ENCODE assay signal across 8 cellular contexts in genomic region chr7:25603427-25603740, GRCh38.
DNase-seq lines count a peak whose midpoint lies in the region; ATAC-seq, FAIRE-seq and TF ChIP-seq lines count a peak whose summit lies in the region.
"Not testable (repeated sequence)": the region's sequence is repeated elsewhere in the genome, so short reads cannot be mapped to it uniquely, and the experiment has no call there.

No MANE protein-coding gene starts in this region.

- peak overlapping the region; percentile 59; the same call in 2 of the 3 replicates for H3K4me2 ChIP-seq in A549

- H3K9me3 ChIP-seq in A549; HUES48 (ENCODE audit: control insufficient read depth, insufficient read depth, low read length); iPS-18a (ENCODE audit: control insufficient read depth, low read depth, low read length): not testable (repeated sequence)

- not testable (repeated sequence) for H3K36me3 ChIP-seq in HUES48 (ENCODE audit: control insufficient read depth, insufficient read depth, low read length); iPS-18a (ENCODE audit: control insufficient read depth, low read depth, low read length)

- H3K36me3 Mint-ChIP-seq in activated naive CD4-positive, alpha-beta T cell treated with anti-CD3 and anti-CD28 coated beads, Interleukin-2, amount 50 U/mL, for 24 hours; neural crest cell (ENCODE audit: low read depth); stimulated activated naive B cell treated with anti-CD40 and anti-IgM and Interleukin-4, amounts not matched to agents 10 μg/mL and 1 μg/mL and 100 μg/mL, for 72 hours: not testable (repeated sequence)

- not testable (repeated sequence) for TF ChIP-seq RAD21 in A549 (conservative IDR thresholded peaks at IDR 0.05 in 1 of 2, IDR thresholded peaks at IDR 0.05 in 1 of 2)

- not testable (repeated sequence) for H3K4me1 ChIP-seq in A549; HUES48 (ENCODE audit: control insufficient read depth, insufficient read depth, low read length); iPS-18a (ENCODE audit: control insufficient read depth, low read depth, low read length)

- no CpG with 5 or more reads among the region's 9 CpGs for WGBS in A549 (ENCODE audit: missing lambda C conversion rate)

- H3K27ac Mint-ChIP-seq in activated naive CD4-positive, alpha-beta T cell treated with anti-CD3 and anti-CD28 coated beads, Interleukin-2, amount 50 U/mL, for 24 hours; neural crest cell (ENCODE audit: unreplicated experiment); stimulated activated naive B cell treated with anti-CD40 and anti-IgM and Interleukin-4, amounts not matched to agents 10 μg/mL and 1 μg/mL and 100 μg/mL, for 72 hours: not testable (repeated sequence)

- H3K4me3 Mint-ChIP-seq in activated naive CD4-positive, alpha-beta T cell treated with anti-CD3 and anti-CD28 coated beads, Interleukin-2, amount 50 U/mL, for 24 hours, result peak overlapping the region; percentile 70
- peak overlapping the region; percentile 86 for H3K4me3 Mint-ChIP-seq in neural crest cell
- peak overlapping the region; percentile 67 to 74 for H3K4me3 Mint-ChIP-seq in stimulated activated naive B cell treated with anti-CD40 and anti-IgM and Interleukin-4, amounts not matched to agents 10 μg/mL and 1 μg/mL and 100 μg/mL, for 72 hours

- not testable (repeated sequence) for H3K4me1 Mint-ChIP-seq in activated naive CD4-positive, alpha-beta T cell treated with anti-CD3 and anti-CD28 coated beads, Interleukin-2, amount 50 U/mL, for 24 hours; neural crest cell; stimulated activated naive B cell treated with anti-CD40 and anti-IgM and Interleukin-4, amounts not matched to agents 10 μg/mL and 1 μg/mL and 100 μg/mL, for 72 hours

- CTCF ChIA-PET in A549 (lab: Yijun Ruan, JAX), result not testable (repeated sequence)

- DNase-seq in A549 (ENCODE audit: low read depth in 1 of 2, low spot score in 1 of 2); dorsolateral prefrontal cortex; neural crest cell (ENCODE audit: low read depth, low spot score); stimulated activated naive B cell treated with anti-CD40 and anti-IgM and Interleukin-4, amounts not matched to agents 10 μg/mL and 1 μg/mL and 100 μg/mL, for 72 hours: not testable (repeated sequence)

- not testable (repeated sequence) for H3K27me3 Mint-ChIP-seq in activated naive CD4-positive, alpha-beta T cell treated with anti-CD3 and anti-CD28 coated beads, Interleukin-2, amount 50 U/mL, for 24 hours; neural crest cell (ENCODE audit: low read depth); stimulated activated naive B cell treated with anti-CD40 and anti-IgM and Interleukin-4, amounts not matched to agents 10 μg/mL and 1 μg/mL and 100 μg/mL, for 72 hours

- not testable (repeated sequence) for H3K9me3 Mint-ChIP-seq in activated naive CD4-positive, alpha-beta T cell treated with anti-CD3 and anti-CD28 coated beads, Interleukin-2, amount 50 U/mL, for 24 hours; neural crest cell; stimulated activated naive B cell treated with anti-CD40 and anti-IgM and Interleukin-4, amounts not matched to agents 10 μg/mL and 1 μg/mL and 100 μg/mL, for 72 hours

- not testable (repeated sequence) for TF ChIP-seq CTCF in A549 (IDR thresholded peaks at IDR 0.05); VCaP (conservative IDR thresholded peaks at IDR 0.05); dorsolateral prefrontal cortex (IDR thresholded peaks at IDR 0.05 in 54 of 56, conservative IDR thresholded peaks at IDR 0.05 in 2 of 56; ENCODE audit: low read depth in 1 of 56, partially characterized antibody in 56 of 56); neural crest cell (conservative IDR thresholded peaks at IDR 0.05)

- TF ChIP-seq POLR2A in A549 (IDR thresholded peaks at IDR 0.05; ENCODE audit: low read length), result not testable (repeated sequence)

- H3K27me3 ChIP-seq in HUES48 (ENCODE audit: control insufficient read depth, insufficient read depth, low read length); iPS-18a (ENCODE audit: control insufficient read depth, insufficient read depth, low read length): not testable (repeated sequence)
- H3K27me3 ChIP-seq in dorsolateral prefrontal cortex, result peaks cover 0 to 25% (median 3%) of the 10 kb centered on the region in 45 donors

- intact Hi-C loops in dorsolateral prefrontal cortex (cut with DNase I), result not testable (repeated sequence)

- H3K27ac ChIP-seq in A549; HUES48 (ENCODE audit: low read depth, low read length); iPS-18a (ENCODE audit: low read length): not testable (repeated sequence)
- H3K27ac ChIP-seq in VCaP, result peak overlapping the region; percentile 65
- H3K27ac ChIP-seq in dorsolateral prefrontal cortex, result peak overlapping the region in 1 of 59 donors; percentile 18

- H3K4me3 ChIP-seq in A549, result peak overlapping the region; percentile 26
- peak overlapping the region; percentile 56; the same call in 1 of the 2 replicates for H3K4me3 ChIP-seq in HUES48 (ENCODE audit: low read depth, low read length)
- H3K4me3 ChIP-seq in dorsolateral prefrontal cortex, result peak overlapping the region in 36 of 59 donors; percentile 4 to 56 (median 40)
- H3K4me3 ChIP-seq in iPS-18a (ENCODE audit: low read length), result peak overlapping the region; percentile 44

- not testable (repeated sequence) for FAIRE-seq in A549 (lab: Jason Lieb, UNC)

- ATAC-seq in A549; stimulated activated naive B cell treated with anti-CD40 and anti-IgM and Interleukin-4, amounts not matched to agents 10 μg/mL and 1 μg/mL and 100 μg/mL, for 72 hours (replicated peaks): not testable (repeated sequence)

- POLR2A ChIA-PET in A549 (lab: Yijun Ruan, JAX), result not testable (repeated sequence)

- H3K9ac ChIP-seq in HUES48 (ENCODE audit: low read depth, low read length) (0 out of 2 replicates have a peak overlapping the region, but pooled peaks have one; percentile 56), iPS-18a (ENCODE audit: low read length) (peak overlapping the region; percentile 36)

- TF ChIP-seq EP300 in A549 (IDR thresholded peaks at IDR 0.05), result not testable (repeated sequence)
